8 cellular contexts compared by ENCODE assay signal in genomic region chr2:113234721-113235346, GRCh38. TPM values are rescaled to one million over a fixed set of nuclear protein-coding genes. Genes with fewer than 3 reads are reported as not detected.
DNase-seq lines count a peak whose midpoint lies in the region; ATAC-seq and TF ChIP-seq lines count a peak whose summit lies in the region.

No MANE protein-coding gene starts in this region.

- POLR2A ChIA-PET in naive thymus-derived CD8-positive, alpha-beta T cell (lab: Charles Lee): interaction anchor here (0.7 to 1.9 kb wide), 8 partner anchors 11 to 63 kb away, joined by 3 to 14 read pairs (median 4); partner anchors contain the start of gene PSD4

- no peak for DNase-seq in body of pancreas
- DNase-seq in naive thymus-derived CD8-positive, alpha-beta T cell: no peak
- no peak for DNase-seq in NCI-H1048 (lab: John Stamatoyannopoulos, UW)
- no peak for DNase-seq in cerebellum (ENCODE audit: low spot score)

- TF ChIP-seq CTCF in body of pancreas (IDR thresholded peaks at IDR 0.05): no peak

- no peaks in the 10 kb centered on the region for H3K27me3 ChIP-seq in BLaER1 treated with 17β-estradiol and CSF1 and Interleukin-3, amounts not matched to agents 10 nM and 100 nM
- H3K27me3 ChIP-seq in body of pancreas: no peaks in the 10 kb centered on the region

- 58 to 77% methylated on average over 14 to 16 of the region's 16 CpGs for WGBS in body of pancreas, 2 donors

- intact Hi-C loops in body of pancreas (cut with DNase I): no loop called here

- peak overlapping the region; percentile 75 to 98 (median 82) for H3K4me2 ChIP-seq in BLaER1 treated with 17β-estradiol and CSF1 and Interleukin-3, amounts not matched to agents 10 nM and 100 nM

- TF ChIP-seq POLR2A in body of pancreas (IDR thresholded peaks at IDR 0.05): no peak

- peaks cover 33 to 85% (median 55%) of the 10 kb centered on the region in 10 experiments for H3K4me1 ChIP-seq in BLaER1 treated with 17β-estradiol and CSF1 and Interleukin-3, amounts not matched to agents 10 nM and 100 nM
- H3K4me1 ChIP-seq in body of pancreas: peaks cover 18% of the 10 kb centered on the region

- peak overlapping the region; percentile 80 to 93 (median 89) for H3K9ac ChIP-seq in BLaER1 treated with 17β-estradiol and CSF1 and Interleukin-3, amounts not matched to agents 10 nM and 100 nM

- H3K27ac Mint-ChIP-seq in naive thymus-derived CD8-positive, alpha-beta T cell: peak overlapping the region in 7 of 10 donors; percentile 89 to 97 (median 94)

- peak overlapping the region; percentile 27 to 98 (median 92) for H3K4me3 Mint-ChIP-seq in naive thymus-derived CD8-positive, alpha-beta T cell

- no peaks in the 10 kb centered on the region for H3K27me3 Mint-ChIP-seq in naive thymus-derived CD8-positive, alpha-beta T cell

- H3K36me3 Mint-ChIP-seq in naive thymus-derived CD8-positive, alpha-beta T cell: peaks cover 0 to 21% (median 0%) of the 10 kb centered on the region in 3 donors

- peak overlapping the region; percentile 83 to 92 (median 88); a peak in 20 of 22 replicates for H3K27ac ChIP-seq in BLaER1 treated with 17β-estradiol and CSF1 and Interleukin-3, amounts not matched to agents 10 nM and 100 nM
- peak overlapping the region in 2 of 4 donors; percentile 55 to 66 for H3K27ac ChIP-seq in body of pancreas

- ATAC-seq in HG03045 (IDR thresholded peaks at IDR 0.05; ENCODE audit: unreplicated experiment): peak; percentile 13
- ATAC-seq in body of pancreas: peak; percentile 21
- ATAC-seq in naive thymus-derived CD8-positive, alpha-beta T cell: no peak
- no peak for ATAC-seq in GM21528 (IDR thresholded peaks at IDR 0.05; ENCODE audit: low FRiP score, unreplicated experiment)
- no peak for ATAC-seq in GM21576 (IDR thresholded peaks at IDR 0.05; ENCODE audit: unreplicated experiment)

- peaks cover 0 to 10% (median 3%) of the 10 kb centered on the region in 11 experiments; a peak in 7 of 22 replicates for H4K20me1 ChIP-seq in BLaER1 treated with 17β-estradiol and CSF1 and Interleukin-3, amounts not matched to agents 10 nM and 100 nM

- peaks cover 6 to 34% (median 15%) of the 10 kb centered on the region in 4 donors for H3K4me1 Mint-ChIP-seq in naive thymus-derived CD8-positive, alpha-beta T cell

- peak overlapping the region; percentile 60 to 76 (median 69) for H3K4me3 ChIP-seq in BLaER1 treated with 17β-estradiol and CSF1 and Interleukin-3, amounts not matched to agents 10 nM and 100 nM
- no peak overlapping the region for H3K4me3 ChIP-seq in body of pancreas

- peaks cover 0 to 19% (median 0%) of the 10 kb centered on the region in 11 experiments; a peak in 7 of 22 replicates for H3K9me3 ChIP-seq in BLaER1 treated with 17β-estradiol and CSF1 and Interleukin-3, amounts not matched to agents 10 nM and 100 nM (replicated peaks in 1 of 11)
- no peaks in the 10 kb centered on the region for H3K9me3 ChIP-seq in body of pancreas

- peaks cover 6 to 35% (median 24%) of the 10 kb centered on the region in 11 experiments; a peak in 19 of 22 replicates for H3K36me3 ChIP-seq in BLaER1 treated with 17β-estradiol and CSF1 and Interleukin-3, amounts not matched to agents 10 nM and 100 nM
- H3K36me3 ChIP-seq in body of pancreas (replicated peaks in 1 of 2; ENCODE audit: insufficient read depth in 1 of 2, low read depth in 2 of 2): no peaks in the 10 kb centered on the region

- H3K9me3 Mint-ChIP-seq in naive thymus-derived CD8-positive, alpha-beta T cell: no peaks in the 10 kb centered on the region

RNA-seq across cellular contexts. Expression of gene PAX8, which starts 43.9 kb away (rescaled TPM):
- total RNA-seq in body of pancreas (1 to 10 TPM in 1 of 2 donors, under 1 TPM in 1; 0.52 to 2.3 TPM), cerebellum (not detected)
- 1 to 10 TPM in 1 of 2 experiments, under 1 TPM in 1; 0.82 to 1.6 TPM for total RNA-seq in naive thymus-derived CD8-positive, alpha-beta T cell
- under 1 TPM; 0.52 to 0.73 (median 0.68) TPM for polyA plus RNA-seq in naive thymus-derived CD8-positive, alpha-beta T cell

Comparison
In these comparisons a context has a peak if more than half of its experiments do, and no peak if none do; other contexts are left out.
1. H3K4me3 ChIP-seq: peak in BLaER1 treated with 17β-estradiol and CSF1 and Interleukin-3, amounts not matched to agents 10 nM and 100 nM (10 of 10); none in body of pancreas (0 of 2).
2. ATAC-seq: peak in HG03045 (single experiment) and body of pancreas (single experiment); none in naive thymus-derived CD8-positive, alpha-beta T cell (0 of 2), GM21528 (single experiment) and GM21576 (single experiment).